1 cellular context compared by ENCODE assay signal in the genomic region with DNA sequence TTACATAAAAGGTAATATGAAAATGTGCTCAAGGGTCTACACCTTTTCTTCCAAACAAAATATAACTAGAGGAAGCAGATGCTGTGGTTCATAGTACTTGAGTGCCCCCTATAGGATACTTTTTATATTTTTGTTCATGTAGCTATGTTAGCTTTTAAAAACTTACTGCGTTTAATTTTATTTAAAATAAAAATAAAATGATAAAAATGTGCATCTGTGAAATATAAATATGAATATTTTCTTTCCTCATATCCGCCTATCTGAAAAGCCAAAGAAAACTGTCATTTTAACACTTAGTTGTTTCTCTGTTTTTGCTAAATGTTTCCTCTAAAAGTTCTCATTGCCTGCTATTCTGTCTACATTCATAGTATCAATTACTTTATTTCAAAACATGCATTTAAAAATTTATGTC.
TF ChIP-seq lines count a peak whose summit lies in the region.

No MANE protein-coding gene starts in this region.

TF ChIP-seq in A549, 52 proteins besides CTCF, POLR2A, EP300 and RAD21 (continued from another document):
- no peak for TF ChIP-seq HEYL (CRISPR knock-in tag; IDR thresholded peaks at IDR 0.05)
- TF ChIP-seq PHF8 (IDR thresholded peaks at IDR 0.05; ENCODE audit: borderline replicate concordance, low read depth), result no peak
- no peak for TF ChIP-seq EHMT2 (IDR thresholded peaks at IDR 0.05; ENCODE audit: low read depth)
- peak; percentile 57 for TF ChIP-seq SMC3 (IDR thresholded peaks at IDR 0.05)
TF ChIP-seq in A549: peak in this region for 1.
